ENCODE assay signal across 10 cellular contexts in genomic region chr17:49723423-49723822, GRCh38. TPM values are rescaled to one million over a fixed set of nuclear protein-coding genes. Genes with fewer than 3 reads are reported as not detected.
DNase-seq lines count a peak whose midpoint lies in the region; ATAC-seq and TF ChIP-seq lines count a peak whose summit lies in the region.
"Had no signal": no experiment of that assay in that cellular context is flagged by ENCODE, and none has a peak within 500 bp of the region (broad histone marks: within the 10 kb centered on the region; RNA-seq: fewer than 3 reads in every experiment).

No MANE protein-coding gene starts in this region.

- H3K9ac ChIP-seq in DND-41 (ENCODE audit: low read depth, low read length), result peak overlapping the region; percentile 21; the same call in 1 of the 2 replicates

- H3K79me2 ChIP-seq in DND-41 (ENCODE audit: insufficient read depth, low read length), result peaks cover 11% of the 10 kb centered on the region

- peaks cover 12% of the 10 kb centered on the region; the same call in 1 of the 2 replicates for H4K20me1 ChIP-seq in DND-41 (ENCODE audit: insufficient read depth, low read length)

- in situ Hi-C loops in gastrocnemius medialis (cut with MboI; ENCODE audit: low sequenced_read_pairs in 4 of 4), result loop anchor here in 1 of 4 donors (25.0 kb wide), 1 partner anchor 311 kb away; the partner anchor contains the start of gene PHB1

- TF ChIP-seq CTCF in DND-41 (IDR thresholded peaks at IDR 0.05; ENCODE audit: borderline replicate concordance, extremely low read depth, low read length, poor library complexity, severe bottlenecking) (no peak), WERI-Rb-1 (IDR thresholded peaks at IDR 0.05; ENCODE audit: low read depth, low read length) (no peak), gastrocnemius medialis (IDR thresholded peaks at IDR 0.05 in 4 of 5, conservative IDR thresholded peaks at IDR 0.05 in 1 of 5) (no peak), ascending aorta (IDR thresholded peaks at IDR 0.05) (no peak), GM10266 (IDR thresholded peaks at IDR 0.05; ENCODE audit: control insufficient read depth, insufficient read depth, low read depth, missing control alignments) (no peak)

- H3K9me3 ChIP-seq in DND-41 (ENCODE audit: insufficient read depth, low read length, severe bottlenecking) (no peaks in the 10 kb centered on the region), WERI-Rb-1 (ENCODE audit: severe bottlenecking) (peaks cover 13% of the 10 kb centered on the region), right cardiac atrium (ENCODE audit: control insufficient read depth, low read length) (no peaks in the 10 kb centered on the region), gastrocnemius medialis (no peaks in the 10 kb centered on the region), ascending aorta (no peaks in the 10 kb centered on the region)

- peak overlapping the region; percentile 56 for H3K27ac ChIP-seq in DND-41 (ENCODE audit: low read length)
- H3K27ac ChIP-seq in WERI-Rb-1, result peak overlapping the region; percentile 77
- peak overlapping the region; percentile 71 for H3K27ac ChIP-seq in right cardiac atrium (ENCODE audit: low read length)
- peak overlapping the region; percentile 41 to 56 (median 46) for H3K27ac ChIP-seq in gastrocnemius medialis
- peak overlapping the region in 1 of 2 donors; percentile 35 for H3K27ac ChIP-seq in ascending aorta

- DNase-seq in DND-41, result no peak
- peak; percentile 90 for DNase-seq in WERI-Rb-1
- peak; percentile 70 to 92 (median 90) for DNase-seq in right cardiac atrium
- DNase-seq in gastrocnemius medialis, result peak; percentile 49 to 58
- DNase-seq in ascending aorta (ENCODE audit: low spot score in 2 of 2), result no peak
- no peak for DNase-seq in GM10266 (ENCODE audit: extremely low spot score)
- no peak for DNase-seq in NCI-H1105 (lab: John Stamatoyannopoulos, UW)
- DNase-seq: DMS79 treated with DMSO at 0.1 percent for 48 hours, hippocampal formation had no signal

- ATAC-seq in DND-41 (ENCODE audit: insufficient read depth, low read depth) (no peak), right cardiac atrium (peak; percentile 78 to 88), gastrocnemius medialis (peak; percentile 67 to 71), GM18520 (IDR thresholded peaks at IDR 0.05; ENCODE audit: unreplicated experiment) (no peak)

- intact Hi-C loops in right cardiac atrium (cut with DNase I) (no loop called here), gastrocnemius medialis (cut with DNase I; ENCODE audit: low total_unique reads) (no loop called here), ascending aorta (cut with DNase I) (loop anchor here (10.0 kb wide), 1 partner anchor 289 kb away; no protein-coding TSS in a partner anchor)

- H3K4me3 ChIP-seq in DND-41 (ENCODE audit: low read depth in 1 of 2, low read length in 2 of 2), result no peak overlapping the region
- peak overlapping the region; percentile 19 for H3K4me3 ChIP-seq in WERI-Rb-1 (ENCODE audit: low read depth, low read length)
- H3K4me3 ChIP-seq in right cardiac atrium (ENCODE audit: low read length), result no peak overlapping the region
- H3K4me3 ChIP-seq in gastrocnemius medialis, result no peak overlapping the region
- no peak overlapping the region for H3K4me3 ChIP-seq in ascending aorta

- no peak overlapping the region for H2AFZ ChIP-seq in DND-41 (ENCODE audit: low read depth, low read length)

- WGBS in right cardiac atrium, result 31% methylated on average over 8 of the region's 8 CpGs

- peaks cover 77% of the 10 kb centered on the region for H3K36me3 ChIP-seq in DND-41 (ENCODE audit: insufficient read depth, low read length)
- H3K36me3 ChIP-seq in WERI-Rb-1, result peaks cover 63% of the 10 kb centered on the region
- H3K36me3 ChIP-seq in gastrocnemius medialis, result peaks cover 0 to 5% of the 10 kb centered on the region in 2 donors
- H3K36me3 ChIP-seq in ascending aorta, result peaks cover 27 to 45% of the 10 kb centered on the region in 2 donors

- H3K4me1 ChIP-seq in DND-41 (ENCODE audit: insufficient read depth, low read length), result peaks cover 7% of the 10 kb centered on the region; the same call in 1 of the 2 replicates
- peaks cover 23% of the 10 kb centered on the region for H3K4me1 ChIP-seq in right cardiac atrium (ENCODE audit: control insufficient read depth, insufficient read depth, low read length)
- peaks cover 0 to 9% of the 10 kb centered on the region in 2 donors for H3K4me1 ChIP-seq in gastrocnemius medialis
- no peaks in the 10 kb centered on the region for H3K4me1 ChIP-seq in ascending aorta

- H3K27me3 ChIP-seq in DND-41 (ENCODE audit: insufficient read depth, low read length, poor library complexity), result no peaks in the 10 kb centered on the region
- no peaks in the 10 kb centered on the region for H3K27me3 ChIP-seq in WERI-Rb-1 (ENCODE audit: insufficient read depth, low read depth, severe bottlenecking)
- no peaks in the 10 kb centered on the region for H3K27me3 ChIP-seq in right cardiac atrium (ENCODE audit: control insufficient read depth, insufficient read depth)
- no peaks in the 10 kb centered on the region for H3K27me3 ChIP-seq in gastrocnemius medialis
- no peaks in the 10 kb centered on the region for H3K27me3 ChIP-seq in ascending aorta

- no peak overlapping the region for H3K4me2 ChIP-seq in DND-41 (ENCODE audit: insufficient read depth, low read length)

- no peak for TF ChIP-seq POLR2A in gastrocnemius medialis (IDR thresholded peaks at IDR 0.05)

RNA-seq across cellular contexts. Expression of gene SLC35B1, which starts 15.7 kb away (rescaled TPM):
- total RNA-seq in right cardiac atrium (10 to 100 TPM; 48.6 to 75.5 (median 56.2) TPM), gastrocnemius medialis (10 to 100 TPM; 62.7 to 99.0 (median 84.5) TPM), ascending aorta (123 TPM)
- 56.1 TPM for polyA plus RNA-seq in right cardiac atrium

RNA-seq across cellular contexts. Expression of gene FAM117A, which starts 40.5 kb away (rescaled TPM):
- total RNA-seq in right cardiac atrium (10 to 100 TPM in 3 of 4 donors, 1 to 10 TPM in 1; 9.9 to 22.8 (median 17.5) TPM), gastrocnemius medialis (1 to 10 TPM; 2.6 to 4.9 (median 3.3) TPM), ascending aorta (25.4 TPM)
- 16.9 TPM for polyA plus RNA-seq in right cardiac atrium

RNA-seq across cellular contexts. Expression of gene SPOP, which starts 45.5 kb away (rescaled TPM):
- 10 to 100 TPM; 61.0 to 82.7 (median 76.6) TPM for total RNA-seq in right cardiac atrium
- 33.7 TPM for polyA plus RNA-seq in right cardiac atrium
- total RNA-seq in gastrocnemius medialis, result 10 to 100 TPM; 27.5 to 57.5 (median 53.5) TPM
- 189 TPM for total RNA-seq in ascending aorta

Comparison
In these comparisons a context has a peak if more than half of its experiments do, and no peak if none do; other contexts are left out.
1. ATAC-seq: peak in right cardiac atrium (2 of 2) and gastrocnemius medialis (2 of 2); none in DND-41 (single experiment) and GM18520 (single experiment).
2. DNase-seq: peak in WERI-Rb-1 (single experiment), right cardiac atrium (3 of 3) and gastrocnemius medialis (2 of 2); none in DND-41 (single experiment), ascending aorta (0 of 2), GM10266 (single experiment) and NCI-H1105 (single experiment).